ENCODE assay signal across 22 cellular contexts in the genomic region with DNA sequence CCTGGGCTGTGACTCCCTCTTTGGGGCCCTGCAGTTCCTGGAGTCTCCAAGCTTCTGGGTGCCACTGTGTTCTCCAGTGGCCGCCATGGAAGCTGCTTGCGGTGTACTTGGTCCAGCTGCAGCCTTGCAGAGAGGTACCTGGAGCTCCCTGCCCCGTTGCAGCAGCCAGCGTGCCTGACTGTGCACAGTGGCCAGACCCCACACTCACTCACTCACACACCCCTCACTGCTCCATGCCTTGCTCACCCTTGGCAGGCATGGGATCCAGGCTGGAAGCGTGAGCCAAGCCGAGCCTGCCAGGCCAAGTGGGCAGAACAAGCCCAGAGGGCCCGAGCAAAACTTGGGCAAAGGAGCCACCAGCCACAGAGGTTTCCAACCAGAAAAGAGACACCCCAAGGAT. TPM values are rescaled to one million over a fixed set of nuclear protein-coding genes. Genes with fewer than 3 reads are reported as not detected.
"Had no signal": no experiment of that assay in that cellular context is flagged by ENCODE, and none has a peak within 500 bp of the region (broad histone marks: within the 10 kb centered on the region; RNA-seq: fewer than 3 reads in every experiment).

No MANE protein-coding gene starts in this region.

- H3K27ac ChIP-seq: ascending aorta, cardiac muscle cell, neutrophil, suprapubic skin, tibial artery had no signal

- H3K9me3 ChIP-seq: ascending aorta, suprapubic skin had no signal

- DNase-seq: activated CD8-positive, alpha-beta memory T cell treated with anti-CD3 and anti-CD28 coated beads, Interleukin-2, amount 10 ng/mL, durations not matched to agents 7 days and 5 days; activated CD8-positive, alpha-beta T cell treated with anti-CD3 and anti-CD28 coated beads, Interleukin-2, amount 10 ng/mL, durations not matched to agents 7 days and 5 days; activated naive CD4-positive, alpha-beta T cell treated with Interleukin-2 at 50 U/mL for 16 hours; activated T-cell treated with anti-CD3 and anti-CD28 coated beads, Interleukin-2, amount 50 U/mL, for 48 hours; cortex of kidney; effector memory CD8-positive, alpha-beta T cell; hypothalamus; immature natural killer cell; stimulated activated naive CD4-positive, alpha-beta T cell; T-helper 2 cell had no signal

- H3K4me3 ChIP-seq: ascending aorta, cardiac muscle cell, smooth muscle cell, suprapubic skin, tibial artery had no signal

- H3K36me3 ChIP-seq: ascending aorta, cardiac muscle cell, neutrophil, suprapubic skin, tibial artery had no signal

- H3K4me2 ChIP-seq: smooth muscle cell had no signal

- H3K27me3 ChIP-seq: cardiac muscle cell had no signal

- ATAC-seq: activated CD8-positive, alpha-beta memory T cell treated with anti-CD3 and anti-CD28 coated beads, Interleukin-2, amount 10 ng/mL, durations not matched to agents 7 days and 5 days; activated CD8-positive, alpha-beta T cell treated with anti-CD3 and anti-CD28 coated beads, Interleukin-2, amount 10 ng/mL, durations not matched to agents 7 days and 5 days; effector memory CD8-positive, alpha-beta T cell; left lobe of liver had no signal

- H3K4me1 ChIP-seq: ascending aorta had no signal

- FAIRE-seq: endothelial cell of umbilical vein had no signal

RNA-seq across cellular contexts. Expression of a gene that starts 43.0 kb away (rescaled TPM):
- total RNA-seq: activated CD8-positive, alpha-beta T cell treated with anti-CD3 and anti-CD28 coated beads, Interleukin-2, amount 10 ng/mL, durations not matched to agents 7 days and 5 days; fibroblast of lung; fibroblast of villous mesenchyme; left lobe of liver; renal cortical epithelial cell; ureter had no signal
- polyA plus RNA-seq: fibroblast of lung, immature natural killer cell had no signal
